ENCODE assay signal across 1 cellular context in genomic region chr11:134288486-134288885, GRCh38.
TF ChIP-seq lines count a peak whose summit lies in the region.

No MANE protein-coding gene starts in this region.

TF ChIP-seq in K562, 482 proteins besides CTCF, POLR2A, EP300 and RAD21:
- TF ChIP-seq ILF3 (IDR thresholded peaks at IDR 0.05; ENCODE audit: borderline replicate concordance) (no peak), TAF7 (tag; IDR thresholded peaks at IDR 0.05) (no peak), NFIX (CRISPR knock-in tag; IDR thresholded peaks at IDR 0.05; ENCODE audit: low read depth) (no peak), MXI1 (IDR thresholded peaks at IDR 0.05; ENCODE audit: low read depth, low read length) (no peak), FOXM1 (IDR thresholded peaks at IDR 0.05; ENCODE audit: low read depth) (no peak), FOXM1 (CRISPR knock-in tag; IDR thresholded peaks at IDR 0.05; ENCODE audit: low read depth) (no peak), UBTF (IDR thresholded peaks at IDR 0.05; ENCODE audit: borderline replicate concordance in 1 of 2, low read depth in 2 of 2, low read length in 2 of 2) (no peak), PHB2 (IDR thresholded peaks at IDR 0.05; ENCODE audit: low read depth) (no peak)
